16 cellular contexts compared by ENCODE assay signal in genomic region chr17:4035081-4035680, GRCh38.
DNase-seq lines count a peak whose midpoint lies in the region; ATAC-seq and TF ChIP-seq lines count a peak whose summit lies in the region.
"Had no signal": no experiment of that assay in that cellular context is flagged by ENCODE, and none has a peak within 500 bp of the region (broad histone marks: within the 10 kb centered on the region; RNA-seq: fewer than 3 reads in every experiment).

No MANE protein-coding gene starts in this region.

- H3K9me3 ChIP-seq in OCI-LY7 (ENCODE audit: low read length), result 0 out of 2 replicates have a peak, but pooled peaks cover under 1% of the 10 kb centered on the region
- H3K9me3 ChIP-seq in endodermal cell (ENCODE audit: control insufficient read depth, low read length), result peaks cover 5% of the 10 kb centered on the region
- no peaks in the 10 kb centered on the region for H3K9me3 ChIP-seq in thymus (ENCODE audit: control insufficient read depth)
- H3K9me3 ChIP-seq in Karpas-422 (ENCODE audit: low read length), result no peaks in the 10 kb centered on the region

- POLR2A ChIA-PET in activated naive CD8-positive, alpha-beta T cell treated with anti-CD3 and anti-CD28 coated beads, Interleukin-2, amount 10 ng/mL, durations not matched to agents 7 days and 5 days (lab: Charles Lee), result interaction anchor here (0.7 kb wide), 1 partner anchor 23 kb away, joined by 3 read pairs; no protein-coding TSS in a partner anchor
- POLR2A ChIA-PET in OCI-LY7 (lab: Charles Lee), result no interaction called here

- H3K9me3 Mint-ChIP-seq in activated naive CD8-positive, alpha-beta T cell treated with anti-CD3 and anti-CD28 coated beads, Interleukin-2, amount 10 ng/mL, durations not matched to agents 7 days and 5 days, result no peaks in the 10 kb centered on the region
- no peaks in the 10 kb centered on the region for H3K9me3 Mint-ChIP-seq in activated naive CD8-positive, alpha-beta T cell treated with anti-CD3 and anti-CD28 coated beads for 36 hours
- H3K9me3 Mint-ChIP-seq in endodermal cell, result peaks cover 1% of the 10 kb centered on the region

- H3K9ac ChIP-seq in endodermal cell (ENCODE audit: extremely low read depth, low read length, poor library complexity, severe bottlenecking) (no peak overlapping the region), Karpas-422 (ENCODE audit: low read length) (no peak overlapping the region)
- H3K9ac ChIP-seq: parathyroid adenoma had no signal

- H3K27ac ChIP-seq in OCI-LY7 (ENCODE audit: low read depth, low read length, poor library complexity, severe bottlenecking), result no peak overlapping the region
- no peak overlapping the region for H3K27ac ChIP-seq in endodermal cell (ENCODE audit: low read depth, low read length)
- H3K27ac ChIP-seq in thymus (ENCODE audit: low read depth), result peak overlapping the region; percentile 15
- no peak overlapping the region for H3K27ac ChIP-seq in Karpas-422 (ENCODE audit: low read length)
- H3K27ac ChIP-seq: parathyroid adenoma, WERI-Rb-1 had no signal

- no peaks in the 10 kb centered on the region for H4K20me1 ChIP-seq in OCI-LY7 (ENCODE audit: insufficient read depth, low read length)
- no peaks in the 10 kb centered on the region for H4K20me1 ChIP-seq in Karpas-422 (ENCODE audit: insufficient read depth, low read depth, low read length)

- H3K9me2 ChIP-seq in OCI-LY7 (ENCODE audit: insufficient read depth, low read length) (no peaks in the 10 kb centered on the region), Karpas-422 (replicated peaks; ENCODE audit: insufficient read depth, low read length) (no peaks in the 10 kb centered on the region)

- H3K36me3 Mint-ChIP-seq in activated naive CD8-positive, alpha-beta T cell treated with anti-CD3 and anti-CD28 coated beads, Interleukin-2, amount 10 ng/mL, durations not matched to agents 7 days and 5 days, result peaks cover 34% of the 10 kb centered on the region
- peaks cover 20% of the 10 kb centered on the region for H3K36me3 Mint-ChIP-seq in activated naive CD8-positive, alpha-beta T cell treated with anti-CD3 and anti-CD28 coated beads for 36 hours
- peaks cover 73% of the 10 kb centered on the region for H3K36me3 Mint-ChIP-seq in endodermal cell (ENCODE audit: low read depth)

- peak overlapping the region; percentile 7 for H3K27ac Mint-ChIP-seq in activated naive CD8-positive, alpha-beta T cell treated with anti-CD3 and anti-CD28 coated beads, Interleukin-2, amount 10 ng/mL, durations not matched to agents 7 days and 5 days
- H3K27ac Mint-ChIP-seq in activated naive CD8-positive, alpha-beta T cell treated with anti-CD3 and anti-CD28 coated beads for 36 hours, result no peak overlapping the region
- H3K27ac Mint-ChIP-seq in endodermal cell, result peak overlapping the region; percentile 28

- no peak for DNase-seq in activated naive CD8-positive, alpha-beta T cell treated with anti-CD3 and anti-CD28 coated beads, Interleukin-2, amount 10 ng/mL, durations not matched to agents 7 days and 5 days
- no peak for DNase-seq in activated naive CD8-positive, alpha-beta T cell treated with anti-CD3 and anti-CD28 coated beads for 36 hours
- DNase-seq in OCI-LY7 (ENCODE audit: low spot score) (no peak), endodermal cell (no peak), Karpas-422 (no peak), NCI-H510A (lab: John Stamatoyannopoulos, UW) (no peak), NCI-H187 (lab: John Stamatoyannopoulos, UW) (no peak)
- DNase-seq: activated naive CD4-positive, alpha-beta T cell treated with Interleukin-2 at 50 U/mL for 16 hours; COR-L47; NCI-H1694 treated with DMSO at 0.1 percent for 48 hours; stimulated activated naive CD4-positive, alpha-beta T cell; WERI-Rb-1 had no signal

- H3K36me3 ChIP-seq in OCI-LY7 (ENCODE audit: insufficient read depth, low read length) (peaks cover 78% of the 10 kb centered on the region), endodermal cell (ENCODE audit: control insufficient read depth, insufficient read depth, low read length) (peaks cover 66% of the 10 kb centered on the region), thymus (ENCODE audit: control insufficient read depth, insufficient read depth) (peaks cover 51% of the 10 kb centered on the region), Karpas-422 (ENCODE audit: insufficient read depth, low read length) (peaks cover 31% of the 10 kb centered on the region)

- no peak overlapping the region for H3K4me3 ChIP-seq in OCI-LY7 (ENCODE audit: low read depth, low read length, poor library complexity, severe bottlenecking)
- no peak overlapping the region for H3K4me3 ChIP-seq in endodermal cell (ENCODE audit: low read length)
- H3K4me3 ChIP-seq in thymus (ENCODE audit: low read length), result no peak overlapping the region
- H3K4me3 ChIP-seq in Karpas-422 (ENCODE audit: low read length), result no peak overlapping the region

- no peak overlapping the region for H2AFZ ChIP-seq in OCI-LY7 (ENCODE audit: low read length)
- H2AFZ ChIP-seq in Karpas-422 (ENCODE audit: low read length), result no peak overlapping the region
- H2AFZ ChIP-seq: parathyroid adenoma had no signal

- BruUV-seq in OCI-LY7 (replicated peaks; lab: Mats Ljungman, UMichigan), result no TSS peak

- no peak for ATAC-seq in activated naive CD8-positive, alpha-beta T cell treated with anti-CD3 and anti-CD28 coated beads, Interleukin-2, amount 10 ng/mL, durations not matched to agents 7 days and 5 days (ENCODE audit: low read depth)
- ATAC-seq: left lobe of liver, SK-N-SH treated with all-trans-retinoic acid at 6 μM for 48 hours had no signal

- H3K4me1 Mint-ChIP-seq in activated naive CD8-positive, alpha-beta T cell treated with anti-CD3 and anti-CD28 coated beads, Interleukin-2, amount 10 ng/mL, durations not matched to agents 7 days and 5 days, result peaks cover 4% of the 10 kb centered on the region
- H3K4me1 Mint-ChIP-seq in activated naive CD8-positive, alpha-beta T cell treated with anti-CD3 and anti-CD28 coated beads for 36 hours, result no peaks in the 10 kb centered on the region
- H3K4me1 Mint-ChIP-seq in endodermal cell, result peaks cover 2% of the 10 kb centered on the region

- no peaks in the 10 kb centered on the region for H3K27me3 ChIP-seq in endodermal cell (ENCODE audit: control insufficient read depth, insufficient read depth, low read length, poor library complexity, severe bottlenecking)
- no peaks in the 10 kb centered on the region for H3K27me3 ChIP-seq in thymus (ENCODE audit: control insufficient read depth, insufficient read depth)
- no peaks in the 10 kb centered on the region for H3K27me3 ChIP-seq in Karpas-422 (ENCODE audit: low read length)

- TF ChIP-seq CTCF in OCI-LY7 (conservative IDR thresholded peaks at IDR 0.05; ENCODE audit: low read length), result peak; percentile 56
- TF ChIP-seq CTCF in endodermal cell (conservative IDR thresholded peaks at IDR 0.05), result peak; percentile 32

- no peaks in the 10 kb centered on the region for H3K79me2 ChIP-seq in OCI-LY7 (ENCODE audit: insufficient read depth, low read depth, low read length)
- no peaks in the 10 kb centered on the region for H3K79me2 ChIP-seq in Karpas-422 (ENCODE audit: low read length)
- H3K79me2 ChIP-seq: parathyroid adenoma had no signal

- CTCF ChIA-PET in OCI-LY7 (lab: Charles Lee; ENCODE audit: unreplicated experiment), result interaction anchor here (0.5 kb wide), 1 partner anchor 39 kb away, joined by 3 read pairs; no protein-coding TSS in a partner anchor

- H3K27me3 Mint-ChIP-seq in activated naive CD8-positive, alpha-beta T cell treated with anti-CD3 and anti-CD28 coated beads, Interleukin-2, amount 10 ng/mL, durations not matched to agents 7 days and 5 days, result no peaks in the 10 kb centered on the region
- H3K27me3 Mint-ChIP-seq in activated naive CD8-positive, alpha-beta T cell treated with anti-CD3 and anti-CD28 coated beads for 36 hours, result no peaks in the 10 kb centered on the region
- H3K27me3 Mint-ChIP-seq in endodermal cell (ENCODE audit: insufficient read depth), result no peaks in the 10 kb centered on the region

- H3K4me3 Mint-ChIP-seq in activated naive CD8-positive, alpha-beta T cell treated with anti-CD3 and anti-CD28 coated beads, Interleukin-2, amount 10 ng/mL, durations not matched to agents 7 days and 5 days, result no peak overlapping the region
- no peak overlapping the region for H3K4me3 Mint-ChIP-seq in activated naive CD8-positive, alpha-beta T cell treated with anti-CD3 and anti-CD28 coated beads for 36 hours
- H3K4me3 Mint-ChIP-seq in endodermal cell, result no peak overlapping the region

- intact Hi-C loops in OCI-LY7 (cut with micrococcal nuclease; ENCODE audit: unreplicated experiment), result no loop called here

- no peak overlapping the region for H3K4me2 ChIP-seq in OCI-LY7 (ENCODE audit: low read length)
- H3K4me2 ChIP-seq in Karpas-422 (ENCODE audit: low read depth, low read length, poor library complexity, severe bottlenecking), result no peak overlapping the region

- no peaks in the 10 kb centered on the region for H3K4me1 ChIP-seq in OCI-LY7 (ENCODE audit: insufficient read depth, low read length, poor library complexity, severe bottlenecking)
- H3K4me1 ChIP-seq in endodermal cell (ENCODE audit: control insufficient read depth, insufficient read depth, low read length), result no peaks in the 10 kb centered on the region
- no peaks in the 10 kb centered on the region for H3K4me1 ChIP-seq in thymus (ENCODE audit: control insufficient read depth, insufficient read depth, low read length)
- H3K4me1 ChIP-seq in Karpas-422 (ENCODE audit: low read length), result no peaks in the 10 kb centered on the region
- H3K4me1 ChIP-seq: parathyroid adenoma had no signal

- 93 to 96% methylated on average over 7 to 8 of the region's 8 CpGs for WGBS in endodermal cell (ENCODE audit: insufficient coverage in 1 of 2, insufficient read length in 1 of 2), 2 experiments
- WGBS in thymus, result 97% methylated on average over 8 of the region's 8 CpGs
